ENCODE assay signal across 15 cellular contexts in the genomic region with DNA sequence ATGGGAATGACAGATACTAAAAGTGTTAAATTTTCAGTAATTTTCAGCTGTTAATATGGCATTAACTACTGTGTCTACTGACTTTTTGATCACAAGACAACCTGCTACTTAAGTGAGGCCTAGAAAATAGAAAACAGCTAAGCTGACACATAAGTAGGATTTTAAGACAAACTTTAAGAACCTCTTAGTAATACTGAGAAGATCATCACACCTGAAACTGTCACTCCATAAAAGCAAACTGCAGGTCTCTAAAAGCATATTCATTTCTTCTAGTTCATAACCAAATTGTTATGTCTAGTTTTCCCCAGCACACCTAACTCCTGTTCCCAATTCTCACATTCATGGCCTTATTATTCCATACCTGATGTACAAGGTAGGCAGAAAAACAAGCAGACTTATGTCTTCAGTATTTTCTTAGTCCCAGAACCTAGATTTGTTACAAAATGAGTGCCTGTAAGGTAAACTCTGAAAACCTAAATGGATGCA. TPM values are rescaled to one million over a fixed set of nuclear protein-coding genes. Genes with fewer than 3 reads are reported as not detected.
DNase-seq lines count a peak whose midpoint lies in the region; ATAC-seq, FAIRE-seq and TF ChIP-seq lines count a peak whose summit lies in the region.
"Had no signal": no experiment of that assay in that cellular context is flagged by ENCODE, and none has a peak within 500 bp of the region (broad histone marks: within the 10 kb centered on the region; RNA-seq: fewer than 3 reads in every experiment).

No MANE protein-coding gene starts in this region.

- peaks cover 42% of the 10 kb centered on the region for H4K20me1 ChIP-seq in SK-N-SH (ENCODE audit: insufficient read depth)

- CTCF ChIA-PET in SK-N-SH (lab: Yijun Ruan, JAX), result interaction anchor here (0.6 to 20.5 kb wide), 71 partner anchors 7 to 877 kb away, joined by 3 to 1002 read pairs (median 6); partner anchors contain the start of genes CUEDC1, DYNLL2, MKS1 and MRPS23
- CTCF ChIA-PET in A549 (lab: Yijun Ruan, JAX), result interaction anchor here (0.5 to 26.3 kb wide), 38 partner anchors 8 to 869 kb away, joined by 3 to 1377 read pairs (median 6); partner anchors contain the start of genes CUEDC1, MRPS23, SRSF1 and VEZF1
- CTCF ChIA-PET in Panc1 (lab: Charles Lee), result interaction anchor here (0.6 to 1.6 kb wide), 13 partner anchors 9 to 149 kb away, joined by 3 to 9 read pairs (median 4); partner anchors contain the start of gene MRPS23

- H3K27ac ChIP-seq in SK-N-SH (ENCODE audit: low read depth in 2 of 2, low read length in 1 of 2) (peak overlapping the region in 1 of 2 experiments; percentile 3; a peak in 1 of 4 replicates), A549 (no peak overlapping the region), Panc1 (ENCODE audit: low read length) (no peak overlapping the region), gastroesophageal sphincter (peak overlapping the region in 3 of 4 donors; percentile 3 to 31 (median 13)), dorsolateral prefrontal cortex (peak overlapping the region in 20 of 59 donors; percentile 2 to 57 (median 21))
- H3K27ac ChIP-seq: BLaER1 treated with 17β-estradiol and CSF1 and Interleukin-3, amounts not matched to agents 10 nM and 100 nM; PC-9; SJCRH30; thoracic aorta had no signal

- TF ChIP-seq EP300 in SK-N-SH (IDR thresholded peaks at IDR 0.05; ENCODE audit: borderline replicate concordance in 1 of 2, low read depth in 1 of 2, low read length in 1 of 2) (no peak), A549 (IDR thresholded peaks at IDR 0.05) (no peak), gastroesophageal sphincter (IDR thresholded peaks at IDR 0.05) (no peak)

- BruUV-seq in Panc1 (replicated peaks; lab: Mats Ljungman, UMichigan), result TSS peak; percentile 0

- no peak overlapping the region for H2AFZ ChIP-seq in SK-N-SH (ENCODE audit: low read depth)
- H2AFZ ChIP-seq: PC-9 had no signal

- H3K79me2 ChIP-seq in SK-N-SH (ENCODE audit: insufficient read depth), result peaks cover 50% of the 10 kb centered on the region

- in situ Hi-C loops in Panc1 (cut with HindIII; ENCODE audit: low pct_unique_long_range_greater_than_20kb, low sequenced_read_pairs), result loop anchor here (5.0 kb wide), 1 partner anchor 142 kb away; no protein-coding TSS in a partner anchor

- POLR2A ChIA-PET in SK-N-SH (lab: Yijun Ruan, JAX), result interaction anchor here (0.6 to 3.6 kb wide), 6 partner anchors 8 to 163 kb away, joined by 3 to 29 read pairs (median 8); partner anchors contain the start of genes DYNLL2, MRPS23 and SRSF1
- POLR2A ChIA-PET in A549 (lab: Yijun Ruan, JAX), result interaction anchor here (0.5 to 4.5 kb wide), 10 partner anchors 9 to 149 kb away, joined by 3 to 44 read pairs (median 4); partner anchors contain the start of genes DYNLL2 and MRPS23
- POLR2A ChIA-PET in Panc1 (lab: Charles Lee), result interaction anchor here (0.8 to 1.8 kb wide), 5 partner anchors 8 to 148 kb away, joined by 3 to 10 read pairs (median 5); partner anchors contain the start of gene SRSF1

- H3K9me2 ChIP-seq in SK-N-SH, result no peaks in the 10 kb centered on the region

- peaks cover 70 to 76% of the 10 kb centered on the region in 2 experiments for H3K36me3 ChIP-seq in SK-N-SH (replicated peaks in 1 of 2; ENCODE audit: control insufficient read depth in 1 of 2, insufficient read depth in 2 of 2, low read length in 1 of 2)
- peaks cover 68% of the 10 kb centered on the region for H3K36me3 ChIP-seq in Panc1 (ENCODE audit: control insufficient read depth, insufficient read depth, low read length)
- peaks cover 0 to 49% of the 10 kb centered on the region in 2 donors for H3K36me3 ChIP-seq in gastroesophageal sphincter

- no peak for FAIRE-seq in A549 (lab: Jason Lieb, UNC)

- DNase-seq in SK-N-SH (no peak), A549 (ENCODE audit: low read depth in 1 of 2, low spot score in 1 of 2) (no peak), Panc1 (ENCODE audit: low read depth, low spot score) (no peak), cerebellar cortex (ENCODE audit: low spot score) (no peak), CD1c-positive myeloid dendritic cell (ENCODE audit: extremely low spot score) (no peak), dorsolateral prefrontal cortex (no peak)
- DNase-seq: activated CD4-positive, alpha-beta T cell treated with anti-CD3 and anti-CD28 coated beads for 1 hour; aorta; T1000 had no signal

- H3K4me2 ChIP-seq in SK-N-SH (no peak overlapping the region), A549 (0 out of 3 replicates have a peak overlapping the region, but pooled peaks have one; percentile 4)
- H3K4me2 ChIP-seq: BLaER1 treated with 17β-estradiol and CSF1 and Interleukin-3, amounts not matched to agents 10 nM and 100 nM; PC-9 had no signal

- no peak for TF ChIP-seq CTCF in SK-N-SH (IDR thresholded peaks at IDR 0.05)
- TF ChIP-seq CTCF in A549 (IDR thresholded peaks at IDR 0.05), result no peak
- no peak for TF ChIP-seq CTCF in Panc1 (IDR thresholded peaks at IDR 0.05)
- TF ChIP-seq CTCF in gastroesophageal sphincter (IDR thresholded peaks at IDR 0.05), result no peak
- TF ChIP-seq CTCF in dorsolateral prefrontal cortex (IDR thresholded peaks at IDR 0.05 in 54 of 56, conservative IDR thresholded peaks at IDR 0.05 in 2 of 56; ENCODE audit: low read depth in 1 of 56, partially characterized antibody in 56 of 56), result no peak

- peaks cover 80% of the 10 kb centered on the region for H3F3A ChIP-seq in SK-N-SH (replicated peaks; ENCODE audit: insufficient read depth)

- TF ChIP-seq RAD21 in SK-N-SH (IDR thresholded peaks at IDR 0.05; ENCODE audit: low read length) (no peak), A549 (conservative IDR thresholded peaks at IDR 0.05 in 1 of 2, IDR thresholded peaks at IDR 0.05 in 1 of 2) (no peak)

- H3K9me3 ChIP-seq in SK-N-SH, result no peaks in the 10 kb centered on the region
- no peaks in the 10 kb centered on the region for H3K9me3 ChIP-seq in A549
- no peaks in the 10 kb centered on the region for H3K9me3 ChIP-seq in Panc1 (ENCODE audit: control insufficient read depth, insufficient read depth, low read depth, low read length)
- no peaks in the 10 kb centered on the region for H3K9me3 ChIP-seq in gastroesophageal sphincter
- H3K9me3 ChIP-seq: BLaER1 treated with 17β-estradiol and CSF1 and Interleukin-3, amounts not matched to agents 10 nM and 100 nM; SJCRH30; thoracic aorta had no signal

- intact Hi-C loops in Panc1 (cut with micrococcal nuclease; ENCODE audit: unreplicated experiment) (no loop called here), dorsolateral prefrontal cortex (cut with DNase I) (loop anchor here (2.0 to 10.0 kb wide), 3 partner anchors 104 to 884 kb away; no protein-coding TSS in a partner anchor)

- no peak overlapping the region for H3K4me3 ChIP-seq in SK-N-SH (ENCODE audit: low read depth in 2 of 2, low read length in 1 of 2)
- no peak overlapping the region for H3K4me3 ChIP-seq in A549
- no peak overlapping the region for H3K4me3 ChIP-seq in Panc1 (ENCODE audit: low read depth in 2 of 2, low read length in 2 of 2)
- H3K4me3 ChIP-seq in gastroesophageal sphincter, result no peak overlapping the region
- no peak overlapping the region for H3K4me3 ChIP-seq in dorsolateral prefrontal cortex
- H3K4me3 ChIP-seq: BLaER1 treated with 17β-estradiol and CSF1 and Interleukin-3, amounts not matched to agents 10 nM and 100 nM; PC-9; SJCRH30; thoracic aorta had no signal

- no peak for TF ChIP-seq POLR2A in A549 (IDR thresholded peaks at IDR 0.05; ENCODE audit: low read length)
- TF ChIP-seq POLR2A in gastroesophageal sphincter (IDR thresholded peaks at IDR 0.05), result no peak

- H3K9ac ChIP-seq in SK-N-SH, result no peak overlapping the region; the same call in 1 of the 2 replicates

- peaks cover 12 to 19% of the 10 kb centered on the region in 2 experiments for H3K4me1 ChIP-seq in SK-N-SH (ENCODE audit: control insufficient read depth in 1 of 2, insufficient read depth in 2 of 2, low read depth in 1 of 2, low read length in 1 of 2)
- H3K4me1 ChIP-seq in A549, result peaks cover 68% of the 10 kb centered on the region
- H3K4me1 ChIP-seq in Panc1 (ENCODE audit: control insufficient read depth, insufficient read depth, low read length), result peaks cover 83% of the 10 kb centered on the region
- H3K4me1 ChIP-seq in gastroesophageal sphincter, result peaks cover 14 to 73% (median 26%) of the 10 kb centered on the region in 3 donors

- ATAC-seq in SK-N-SH treated with all-trans-retinoic acid at 6 μM for 48 hours (no peak), A549 (no peak), Panc1 (no peak), gastroesophageal sphincter (no peak)

- H3K27me3 ChIP-seq in SK-N-SH (ENCODE audit: insufficient read depth), result no peaks in the 10 kb centered on the region
- no peaks in the 10 kb centered on the region for H3K27me3 ChIP-seq in Panc1 (ENCODE audit: control insufficient read depth, insufficient read depth, low read length)
- no peaks in the 10 kb centered on the region for H3K27me3 ChIP-seq in gastroesophageal sphincter
- no peaks in the 10 kb centered on the region for H3K27me3 ChIP-seq in dorsolateral prefrontal cortex
- H3K27me3 ChIP-seq: BLaER1 treated with 17β-estradiol and CSF1 and Interleukin-3, amounts not matched to agents 10 nM and 100 nM; SJCRH30 had no signal

RNA-seq across cellular contexts. Expression of gene SRSF1, which starts 8.0 kb away (rescaled TPM):
- polyA plus RNA-seq in SK-N-SH (2012; rRNA removed), result 248 and 291 TPM in 2 replicates
- polyA plus RNA-seq in SK-N-SH (2012; cell fraction: cytosol; rRNA removed), result 162 and 163 TPM in 2 replicates
- polyA plus RNA-seq in SK-N-SH (2012; cell fraction: nucleus; rRNA removed), result 1,134 and 1,547 TPM in 2 replicates
- polyA plus RNA-seq in A549 (2011; rRNA removed), result 332 and 490 TPM in 2 replicates
- polyA plus RNA-seq in A549 (2012; cell fraction: cytosol; rRNA removed), result 272 and 316 TPM in 2 replicates
- 597 and 706 TPM in 2 replicates for polyA plus RNA-seq in A549 (2012; cell fraction: nucleus; rRNA removed)
- polyA plus RNA-seq in A549 (2017; fragmentation: RNase III; extraction: RNeasy Plus Mini Kit Qiagen cat#74134 plus additional on column Dnase treatment), result 364 to 399 TPM (median 368 TPM) in 3 replicates
- polyA minus RNA-seq in A549 (2011; rRNA and poly(A)+ RNA removed), result 330 and 342 TPM in 2 replicates
- total RNA-seq in Panc1 (2021; ENCODE audit: unreplicated experiment), result 362 TPM
- polyA plus RNA-seq in Panc1 (2012; ENCODE audit: insufficient read length), result 307 TPM
- 100 to 1,000 TPM; 139 to 240 (median 198) TPM for total RNA-seq in gastroesophageal sphincter
- 100 to 1,000 TPM; 111 to 191 (median 137) TPM for total RNA-seq in dorsolateral prefrontal cortex

RNA-seq across cellular contexts. Expression of gene VEZF1, which starts 11.0 kb away (rescaled TPM):
- polyA plus RNA-seq in SK-N-SH (2012; rRNA removed) (35.1 and 43.0 TPM in 2 replicates), A549 (2011; rRNA removed) (57.7 and 63.8 TPM in 2 replicates), A549 (2017; fragmentation: RNase III; extraction: RNeasy Plus Mini Kit Qiagen cat#74134 plus additional on column Dnase treatment) (48.1 to 55.5 TPM (median 50.3 TPM) in 3 replicates)
- polyA plus RNA-seq in SK-N-SH (2012; cell fraction: cytosol; rRNA removed), result 42.9 and 43.3 TPM in 2 replicates
- polyA plus RNA-seq in SK-N-SH (2012; cell fraction: nucleus; rRNA removed), result 27.8 and 49.4 TPM in 2 replicates
- 19.9 and 25.2 TPM in 2 replicates for polyA plus RNA-seq in A549 (2012; cell fraction: cytosol; rRNA removed)
- polyA plus RNA-seq in A549 (2012; cell fraction: nucleus; rRNA removed), result 12.5 and 13.7 TPM in 2 replicates
- 83.1 and 90.7 TPM in 2 replicates for polyA minus RNA-seq in A549 (2011; rRNA and poly(A)+ RNA removed)
- total RNA-seq in Panc1 (2021; ENCODE audit: unreplicated experiment) (73.5 TPM), gastroesophageal sphincter (100 to 1,000 TPM; 115 to 148 (median 132) TPM), dorsolateral prefrontal cortex (100 to 1,000 TPM in 1 of 120 experiments, 10 to 100 TPM in 119; 29.6 to 117 (median 50.6) TPM)
- 50.1 TPM for polyA plus RNA-seq in Panc1 (2012; ENCODE audit: insufficient read length)

RNA-seq across cellular contexts. Expression of gene CUEDC1, which starts 43.8 kb away (rescaled TPM):
- polyA plus RNA-seq in SK-N-SH (2012; rRNA removed), result 50.3 and 58.9 TPM in 2 replicates
- polyA plus RNA-seq in SK-N-SH (2012; cell fraction: cytosol; rRNA removed), result 25.4 and 31.6 TPM in 2 replicates
- 207 and 306 TPM in 2 replicates for polyA plus RNA-seq in SK-N-SH (2012; cell fraction: nucleus; rRNA removed)
- 44.3 and 54.8 TPM in 2 replicates for polyA plus RNA-seq in A549 (2011; rRNA removed)
- polyA plus RNA-seq in A549 (2012; cell fraction: cytosol; rRNA removed), result 47.9 and 48.0 TPM in 2 replicates
- 222 and 260 TPM in 2 replicates for polyA plus RNA-seq in A549 (2012; cell fraction: nucleus; rRNA removed)
- 70.7 to 103 TPM (median 90.6 TPM) in 3 replicates for polyA plus RNA-seq in A549 (2017; fragmentation: RNase III; extraction: RNeasy Plus Mini Kit Qiagen cat#74134 plus additional on column Dnase treatment)
- polyA minus RNA-seq in A549 (2011; rRNA and poly(A)+ RNA removed), result 20.1 and 41.6 TPM in 2 replicates
- 103 TPM for total RNA-seq in Panc1 (2021; ENCODE audit: unreplicated experiment)
- polyA plus RNA-seq in Panc1 (2012; ENCODE audit: insufficient read length), result 107 TPM
- total RNA-seq in gastroesophageal sphincter, result 10 to 100 TPM; 35.7 to 60.3 (median 45.6) TPM
- 100 to 1,000 TPM in 1 of 120 experiments, 10 to 100 TPM in 119; 17.3 to 105 (median 33.6) TPM for total RNA-seq in dorsolateral prefrontal cortex

Comparison
In these comparisons a context has a peak if more than half of its experiments do, and no peak if none do; other contexts are left out.
1. H3K27ac ChIP-seq: peak in gastroesophageal sphincter (3 of 4); none in A549 (0 of 2) and Panc1 (single experiment).